Comparison of ENCODE assay signal across 1 cellular context in genomic region chr6:161273752-161274487, GRCh38.
A peak's percentile ranks its signal among the peaks of the same experiment; 100 is the strongest.
TF ChIP-seq lines count a peak whose summit lies in the region.

A gene with protein sequence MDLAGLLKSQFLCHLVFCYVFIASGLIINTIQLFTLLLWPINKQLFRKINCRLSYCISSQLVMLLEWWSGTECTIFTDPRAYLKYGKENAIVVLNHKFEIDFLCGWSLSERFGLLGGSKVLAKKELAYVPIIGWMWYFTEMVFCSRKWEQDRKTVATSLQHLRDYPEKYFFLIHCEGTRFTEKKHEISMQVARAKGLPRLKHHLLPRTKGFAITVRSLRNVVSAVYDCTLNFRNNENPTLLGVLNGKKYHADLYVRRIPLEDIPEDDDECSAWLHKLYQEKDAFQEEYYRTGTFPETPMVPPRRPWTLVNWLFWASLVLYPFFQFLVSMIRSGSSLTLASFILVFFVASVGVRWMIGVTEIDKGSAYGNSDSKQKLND (minus strand): TSS chr6:161274061. CDS start chr6:161232213, 41,848 bp downstream.

TF ChIP-seq in GM12878, 131 proteins besides CTCF, POLR2A, EP300 and RAD21 (continued from another document):
- TF ChIP-seq SRF (IDR thresholded peaks at IDR 0.05; ENCODE audit: low read depth in 2 of 2, low read length in 2 of 2) = peak in 1 of 2 experiments; percentile 72; a peak in 1 of 4 replicates
- TF ChIP-seq, protein P1, sequence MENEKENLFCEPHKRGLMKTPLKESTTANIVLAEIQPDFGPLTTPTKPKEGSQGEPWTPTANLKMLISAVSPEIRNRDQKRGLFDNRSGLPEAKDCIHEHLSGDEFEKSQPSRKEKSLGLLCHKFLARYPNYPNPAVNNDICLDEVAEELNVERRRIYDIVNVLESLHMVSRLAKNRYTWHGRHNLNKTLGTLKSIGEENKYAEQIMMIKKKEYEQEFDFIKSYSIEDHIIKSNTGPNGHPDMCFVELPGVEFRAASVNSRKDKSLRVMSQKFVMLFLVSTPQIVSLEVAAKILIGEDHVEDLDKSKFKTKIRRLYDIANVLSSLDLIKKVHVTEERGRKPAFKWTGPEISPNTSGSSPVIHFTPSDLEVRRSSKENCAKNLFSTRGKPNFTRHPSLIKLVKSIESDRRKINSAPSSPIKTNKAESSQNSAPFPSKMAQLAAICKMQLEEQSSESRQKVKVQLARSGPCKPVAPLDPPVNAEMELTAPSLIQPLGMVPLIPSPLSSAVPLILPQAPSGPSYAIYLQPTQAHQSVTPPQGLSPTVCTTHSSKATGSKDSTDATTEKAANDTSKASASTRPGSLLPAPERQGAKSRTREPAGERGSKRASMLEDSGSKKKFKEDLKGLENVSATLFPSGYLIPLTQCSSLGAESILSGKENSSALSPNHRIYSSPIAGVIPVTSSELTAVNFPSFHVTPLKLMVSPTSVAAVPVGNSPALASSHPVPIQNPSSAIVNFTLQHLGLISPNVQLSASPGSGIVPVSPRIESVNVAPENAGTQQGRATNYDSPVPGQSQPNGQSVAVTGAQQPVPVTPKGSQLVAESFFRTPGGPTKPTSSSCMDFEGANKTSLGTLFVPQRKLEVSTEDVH (IDR thresholded peaks at IDR 0.05; ENCODE audit: low read depth, partially characterized antibody) = no peak
- TF ChIP-seq CBFB (IDR thresholded peaks at IDR 0.05; ENCODE audit: low read depth) = no peak
- TF ChIP-seq IKZF2 (IDR thresholded peaks at IDR 0.05) = 0 out of 4 replicates have a peak, but pooled peaks of 1 of the 2 experiments have one; percentile 13
- no peak for TF ChIP-seq SMAD1 (IDR thresholded peaks at IDR 0.05; ENCODE audit: low read depth, partially characterized antibody)
- TF ChIP-seq MLLT1 (IDR thresholded peaks at IDR 0.05) = no peak
- peak; percentile 46; the same call in 1 of the 2 replicates for TF ChIP-seq ATF2 (IDR thresholded peaks at IDR 0.05; ENCODE audit: low read length)
- TF ChIP-seq MTA3 (IDR thresholded peaks at IDR 0.05; ENCODE audit: borderline replicate concordance, low read length) = no peak
- TF ChIP-seq SKIL (IDR thresholded peaks at IDR 0.05; ENCODE audit: low read depth, poor library complexity, severe bottlenecking) = no peak
- TF ChIP-seq ZNF687 (IDR thresholded peaks at IDR 0.05) = no peak
- no peak for TF ChIP-seq NR2F1 (conservative IDR thresholded peaks at IDR 0.05)
- no peak for TF ChIP-seq HDAC6 (IDR thresholded peaks at IDR 0.05; ENCODE audit: unreplicated experiment)
- TF ChIP-seq CREB1 (IDR thresholded peaks at IDR 0.05; ENCODE audit: low read depth) = peak; percentile 92
- TF ChIP-seq TARDBP (IDR thresholded peaks at IDR 0.05; ENCODE audit: borderline replicate concordance) = no peak
- TF ChIP-seq TCF3 (IDR thresholded peaks at IDR 0.05; ENCODE audit: borderline replicate concordance, insufficient read depth, low read depth, low read length) = no peak
- TF ChIP-seq NR2C2 (IDR thresholded peaks at IDR 0.05; ENCODE audit: borderline replicate concordance, control insufficient read depth, insufficient read length, low read depth) = no peak
- no peak for TF ChIP-seq RB1 (IDR thresholded peaks at IDR 0.05; ENCODE audit: borderline replicate concordance)
- peak; percentile 84 for TF ChIP-seq ATF7 (IDR thresholded peaks at IDR 0.05; ENCODE audit: low read depth)
- no peak for TF ChIP-seq BCL3 (IDR thresholded peaks at IDR 0.05; ENCODE audit: borderline replicate concordance, insufficient read depth, low read depth, low read length, poor library complexity, severe bottlenecking)
- TF ChIP-seq EZH2 (IDR thresholded peaks at IDR 0.05; ENCODE audit: borderline replicate concordance, control insufficient read depth, low read depth, low read length) = no peak
- no peak for TF ChIP-seq ZSCAN29 (IDR thresholded peaks at IDR 0.05)
- no peak for TF ChIP-seq BRCA1 (IDR thresholded peaks at IDR 0.05; ENCODE audit: low read depth, low read length)
- no peak for TF ChIP-seq MEF2B (IDR thresholded peaks at IDR 0.05; ENCODE audit: partially characterized antibody, poor library complexity, severe bottlenecking)
- no peak for TF ChIP-seq SREBF1 (IDR thresholded peaks at IDR 0.05; ENCODE audit: low read length)
TF ChIP-seq in GM12878: peak in this region for 20.
